17 cellular contexts compared by ENCODE assay signal in the genomic region with DNA sequence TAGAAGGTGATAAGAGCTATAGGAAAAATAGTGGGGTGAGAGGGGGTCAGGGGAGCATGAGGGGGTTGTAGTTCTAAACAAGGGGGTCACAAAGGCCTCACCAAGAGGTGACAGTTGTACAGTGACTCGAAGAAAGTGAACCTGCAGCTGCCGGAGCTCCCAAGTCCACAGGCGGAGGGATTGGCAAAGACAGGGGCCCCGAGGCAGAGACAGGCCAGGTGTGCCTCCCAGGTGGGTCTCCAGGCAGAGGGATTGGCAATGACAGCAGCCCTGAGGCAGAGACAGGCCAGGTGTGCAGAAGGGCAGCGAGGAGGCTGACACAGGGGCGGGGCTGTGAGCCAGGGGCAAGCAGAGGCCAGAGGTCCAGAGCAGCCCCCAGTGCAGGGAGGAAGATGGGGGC.
A peak's percentile ranks its signal among the peaks of the same experiment; 100 is the strongest.
DNase-seq lines count a peak whose midpoint lies in the region; ATAC-seq and TF ChIP-seq lines count a peak whose summit lies in the region.
"Had no signal": no experiment of that assay in that cellular context is flagged by ENCODE, and none has a peak within 500 bp of the region (broad histone marks: within the 10 kb centered on the region; RNA-seq: fewer than 3 reads in every experiment).

No MANE protein-coding gene starts in this region.

- DNase-seq in cardiac muscle cell (ENCODE audit: low read depth in 1 of 2, low spot score in 1 of 2) (no peak), left cardiac atrium (no peak), NT2/D1 (ENCODE audit: low read depth, low spot score) (no peak), mesenchymal stem cell (no peak), GM13977 (ENCODE audit: low spot score) (no peak), middle frontal gyrus (ENCODE audit: extremely low spot score, low spot score) (no peak)
- DNase-seq: ACHN; CD4-positive, alpha-beta T cell; Karpas-422; MV-4-11; NCI-H1930; NCI-H446 treated with DMSO at 0.1 percent for 48 hours; NCI-H526 treated with DMSO at 0.1 percent for 48 hours; SIG-M5; T-helper 1 cell had no signal

- H3K23ac ChIP-seq in mesenchymal stem cell (ENCODE audit: low read length in 2 of 2), result no peak overlapping the region

- H3K36me3 ChIP-seq in cardiac muscle cell (no peaks in the 10 kb centered on the region), NT2/D1 (ENCODE audit: insufficient read depth, insufficient read length, low read length) (no peaks in the 10 kb centered on the region), mesenchymal stem cell (ENCODE audit: control insufficient read depth in 1 of 2, insufficient read depth in 2 of 2, low read depth in 1 of 2, low read length in 2 of 2) (peaks cover 0 to 9% of the 10 kb centered on the region in 2 experiments)
- H3K36me3 ChIP-seq: BLaER1 had no signal

- no peak overlapping the region for H2AFZ ChIP-seq in mesenchymal stem cell (ENCODE audit: low read depth, low read length)

- peak overlapping the region; percentile 46 for H4K91ac ChIP-seq in mesenchymal stem cell (ENCODE audit: low read length)

- H3K4me2 ChIP-seq in mesenchymal stem cell (ENCODE audit: low read length, poor library complexity, severe bottlenecking), result no peak overlapping the region
- H3K4me2 ChIP-seq: BLaER1 had no signal

- no peak for TF ChIP-seq CTCF in cardiac muscle cell (IDR thresholded peaks at IDR 0.05; ENCODE audit: low read depth, low read length)
- no peak for TF ChIP-seq CTCF in GM13977 (IDR thresholded peaks at IDR 0.05; ENCODE audit: extremely low read depth, insufficient read depth, missing control alignments)

- H3K9ac ChIP-seq in NT2/D1 (ENCODE audit: insufficient read length, low read depth) (peak overlapping the region; percentile 6), mesenchymal stem cell (ENCODE audit: low read length) (no peak overlapping the region)
- H3K9ac ChIP-seq: BLaER1 had no signal

- H2BK12ac ChIP-seq in mesenchymal stem cell (ENCODE audit: low read length in 2 of 2), result no peak overlapping the region

- H3K79me1 ChIP-seq in mesenchymal stem cell (replicated peaks; ENCODE audit: low read length, poor library complexity, severe bottlenecking), result no peaks in the 10 kb centered on the region

- no peak overlapping the region for H3K18ac ChIP-seq in mesenchymal stem cell (ENCODE audit: low read depth in 1 of 2, low read length in 2 of 2)

- no peak for ATAC-seq in left cardiac atrium
- ATAC-seq in GM21360 (IDR thresholded peaks at IDR 0.05; ENCODE audit: unreplicated experiment), result no peak

- H3K27ac ChIP-seq in cardiac muscle cell (peak overlapping the region; percentile 64), mesenchymal stem cell (ENCODE audit: low read length, poor library complexity, severe bottlenecking) (no peak overlapping the region)
- H3K27ac ChIP-seq: BLaER1 had no signal

- H3K27me3 ChIP-seq in cardiac muscle cell, result no peaks in the 10 kb centered on the region
- no peaks in the 10 kb centered on the region for H3K27me3 ChIP-seq in NT2/D1 (ENCODE audit: insufficient read depth, insufficient read length)
- peaks cover 0 to 65% of the 10 kb centered on the region in 2 experiments for H3K27me3 ChIP-seq in mesenchymal stem cell (ENCODE audit: control insufficient read depth in 1 of 2, insufficient read depth in 1 of 2, low read length in 2 of 2)
- H3K27me3 ChIP-seq: BLaER1 had no signal

- WGBS in mesenchymal stem cell, result 90% methylated on average over 6 of the region's 6 CpGs

- intact Hi-C loops in left cardiac atrium (cut with DNase I), result no loop called here

- H3K9me3 ChIP-seq in cardiac muscle cell (ENCODE audit: low read depth) (no peaks in the 10 kb centered on the region), NT2/D1 (ENCODE audit: insufficient read depth, low read length) (no peaks in the 10 kb centered on the region), mesenchymal stem cell (ENCODE audit: control insufficient read depth, low read length) (no peaks in the 10 kb centered on the region)
- H3K9me3 ChIP-seq: BLaER1 had no signal

- no peak overlapping the region for H4K8ac ChIP-seq in mesenchymal stem cell (ENCODE audit: low read length)

- peak overlapping the region in 1 of 2 experiments; percentile 57 for H3K14ac ChIP-seq in mesenchymal stem cell (ENCODE audit: low read length in 2 of 2)

- no peak overlapping the region for H3K4ac ChIP-seq in mesenchymal stem cell (ENCODE audit: low read depth in 1 of 2, low read length in 2 of 2)

- H2BK120ac ChIP-seq in mesenchymal stem cell (ENCODE audit: low read depth, low read length), result no peak overlapping the region

- peaks cover 45% of the 10 kb centered on the region for H3K4me1 ChIP-seq in cardiac muscle cell (ENCODE audit: low read depth)
- H3K4me1 ChIP-seq in NT2/D1 (ENCODE audit: insufficient read depth, insufficient read length), result peaks cover 37% of the 10 kb centered on the region
- peaks cover 8% of the 10 kb centered on the region for H3K4me1 ChIP-seq in mesenchymal stem cell (ENCODE audit: control insufficient read depth, insufficient read depth, low read depth, low read length)

- no peak overlapping the region for H2BK5ac ChIP-seq in mesenchymal stem cell (ENCODE audit: low read depth, low read length, poor library complexity, severe bottlenecking)

- no peak overlapping the region for H2AK5ac ChIP-seq in mesenchymal stem cell (ENCODE audit: low read length, severe bottlenecking)

- no peak overlapping the region for H3K4me3 ChIP-seq in cardiac muscle cell
- no peak overlapping the region for H3K4me3 ChIP-seq in NT2/D1 (ENCODE audit: insufficient read length, low read depth)
- H3K4me3 ChIP-seq in mesenchymal stem cell (ENCODE audit: insufficient read depth in 1 of 2, low read depth in 1 of 2, low read length in 2 of 2), result no peak overlapping the region
- H3K4me3 ChIP-seq: BLaER1 had no signal

- in situ Hi-C loops in GM13977 (cut with MboI; ENCODE audit: low pct_unique_long_range_greater_than_20kb, low sequenced_read_pairs, unreplicated experiment), result no loop called here

- no peak overlapping the region for H2BK15ac ChIP-seq in mesenchymal stem cell (ENCODE audit: low read depth, poor library complexity, severe bottlenecking)
